ENCODE assay signal across 9 cellular contexts in the genomic region with DNA sequence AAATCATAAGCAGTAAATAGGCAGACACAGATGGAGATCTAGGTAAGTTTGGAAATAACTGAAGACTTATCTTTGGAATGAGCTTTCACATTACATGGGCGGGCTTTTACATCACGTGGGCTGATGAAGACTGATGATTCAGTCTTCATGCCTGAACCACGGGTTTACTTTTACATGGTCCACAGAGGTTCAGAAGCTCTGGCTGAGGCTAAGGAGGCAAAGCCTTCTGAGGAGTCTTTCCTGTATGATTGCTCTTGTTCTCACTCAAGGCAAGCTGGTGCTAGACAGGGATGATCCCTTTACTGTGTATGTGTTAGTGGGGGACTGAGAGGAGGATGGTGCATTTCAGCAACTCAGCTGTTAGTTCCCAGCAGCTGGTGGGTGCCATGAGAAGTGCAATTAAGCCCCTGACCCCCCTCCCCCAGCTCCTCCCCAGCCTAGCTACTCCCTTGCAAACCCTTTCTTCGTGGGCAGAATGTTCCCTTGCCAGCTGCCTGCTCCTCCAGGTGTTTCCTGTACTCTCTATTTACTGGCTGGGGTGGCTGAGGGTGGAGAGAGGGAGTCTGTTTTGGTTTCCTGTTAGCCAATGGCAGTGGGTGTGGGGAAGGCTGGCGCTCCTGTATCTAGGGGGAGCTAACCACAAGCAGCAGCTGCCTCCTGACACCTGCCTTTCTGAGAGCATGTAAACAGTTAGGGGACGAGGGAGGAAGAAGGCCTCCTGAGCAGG. TPM values are rescaled to one million over a fixed set of nuclear protein-coding genes. Genes with fewer than 3 reads are reported as not detected.
A peak's percentile ranks its signal among the peaks of the same experiment; 100 is the strongest.
DNase-seq lines count a peak whose midpoint lies in the region; ATAC-seq and TF ChIP-seq lines count a peak whose summit lies in the region.
"Had no signal": no experiment of that assay in that cellular context is flagged by ENCODE, and none has a peak within 500 bp of the region (broad histone marks: within the 10 kb centered on the region; RNA-seq: fewer than 3 reads in every experiment).

No MANE protein-coding gene starts in this region.

- H3K4me1 ChIP-seq in effector memory CD4-positive, alpha-beta T cell (ENCODE audit: control insufficient read depth, insufficient read depth, low read length, poor library complexity, severe bottlenecking) = peaks cover 61% of the 10 kb centered on the region
- H3K4me1 ChIP-seq: A549 had no signal

- DNase-seq in SIG-M5 treated with dmso at 0.1 percent for 504 hours (lab: John Stamatoyannopoulos, UW; ENCODE audit: unreplicated experiment) = peak; percentile 81
- no peak for DNase-seq in SIG-M5 (lab: John Stamatoyannopoulos, UW)
- DNase-seq in NCI-H1105 treated with DMSO at 0.1 percent for 48 hours (lab: John Stamatoyannopoulos, UW) = peak; percentile 99
- DNase-seq in T-helper 2 cell = peak in 4 of 5 experiments; percentile 24 to 93 (median 78)
- DNase-seq in effector memory CD4-positive, alpha-beta T cell = peak; percentile 65 to 73 (median 68)
- DNase-seq in neural crest cell (ENCODE audit: low read depth, low spot score) = no peak

- H3K27ac Mint-ChIP-seq in neural crest cell (ENCODE audit: unreplicated experiment) = peak overlapping the region; percentile 46

- peak overlapping the region; percentile 99 for H3K27ac ChIP-seq in effector memory CD4-positive, alpha-beta T cell (ENCODE audit: insufficient read depth, low read length, poor library complexity, severe bottlenecking)
- H3K27ac ChIP-seq: A549 had no signal

- H3K4me3 Mint-ChIP-seq in neural crest cell = no peak overlapping the region

- H3K9me3 ChIP-seq in effector memory CD4-positive, alpha-beta T cell (ENCODE audit: control insufficient read depth, low read length) = no peaks in the 10 kb centered on the region
- H3K9me3 ChIP-seq: A549 had no signal

- no peaks in the 10 kb centered on the region for H3K36me3 Mint-ChIP-seq in neural crest cell (ENCODE audit: low read depth)

- no peaks in the 10 kb centered on the region for H3K9me3 Mint-ChIP-seq in neural crest cell

- no peaks in the 10 kb centered on the region for H3K36me3 ChIP-seq in effector memory CD4-positive, alpha-beta T cell (ENCODE audit: control insufficient read depth, insufficient read depth, low read length)

- TF ChIP-seq CTCF in neural crest cell (conservative IDR thresholded peaks at IDR 0.05) = no peak

- H3K4me3 ChIP-seq in effector memory CD4-positive, alpha-beta T cell (ENCODE audit: insufficient read depth, low read depth, low read length, poor library complexity, severe bottlenecking) = no peak overlapping the region
- H3K4me3 ChIP-seq: A549 had no signal

- H3K4me1 Mint-ChIP-seq in neural crest cell = peaks cover 38% of the 10 kb centered on the region

- H3K27me3 Mint-ChIP-seq in neural crest cell (ENCODE audit: low read depth) = no peaks in the 10 kb centered on the region

- H3K27me3 ChIP-seq in effector memory CD4-positive, alpha-beta T cell (replicated peaks; ENCODE audit: control insufficient read depth, insufficient read depth, low read length, poor library complexity, severe bottlenecking) = no peaks in the 10 kb centered on the region

- ATAC-seq in HG02642 (IDR thresholded peaks at IDR 0.05; ENCODE audit: poor library complexity, unreplicated experiment) (peak; percentile 72), SK-N-SH treated with all-trans-retinoic acid at 6 μM for 48 hours (no peak)
- ATAC-seq: A549 had no signal

TF ChIP-seq in SK-N-SH treated with all-trans-retinoic acid at 6 μM for 48 hours, 23 proteins besides CTCF, POLR2A, EP300 and RAD21 (continues in another document):
- TF ChIP-seq RARB (CRISPR knock-in tag; IDR thresholded peaks at IDR 0.05) (no peak), ZFP30 (CRISPR knock-in tag; IDR thresholded peaks at IDR 0.05) (no peak), OSR1 (CRISPR knock-in tag; IDR thresholded peaks at IDR 0.05) (no peak), ARNTL (CRISPR knock-in tag; IDR thresholded peaks at IDR 0.05; ENCODE audit: borderline replicate concordance, low read depth) (no peak), ZNF565 (CRISPR knock-in tag; conservative IDR thresholded peaks at IDR 0.05; ENCODE audit: low read depth) (no peak), ZNF8 (CRISPR knock-in tag; IDR thresholded peaks at IDR 0.05) (no peak), ZC3H10 (CRISPR knock-in tag; IDR thresholded peaks at IDR 0.05) (no peak), ISL1 (CRISPR knock-in tag; IDR thresholded peaks at IDR 0.05) (no peak), ESRRG (CRISPR knock-in tag; IDR thresholded peaks at IDR 0.05) (no peak), ZNF70 (CRISPR knock-in tag; IDR thresholded peaks at IDR 0.05) (no peak), TOX (CRISPR knock-in tag; IDR thresholded peaks at IDR 0.05; ENCODE audit: borderline replicate concordance) (no peak), CSDC2 (CRISPR knock-in tag; IDR thresholded peaks at IDR 0.05) (no peak)
- TF ChIP-seq, protein P1, sequence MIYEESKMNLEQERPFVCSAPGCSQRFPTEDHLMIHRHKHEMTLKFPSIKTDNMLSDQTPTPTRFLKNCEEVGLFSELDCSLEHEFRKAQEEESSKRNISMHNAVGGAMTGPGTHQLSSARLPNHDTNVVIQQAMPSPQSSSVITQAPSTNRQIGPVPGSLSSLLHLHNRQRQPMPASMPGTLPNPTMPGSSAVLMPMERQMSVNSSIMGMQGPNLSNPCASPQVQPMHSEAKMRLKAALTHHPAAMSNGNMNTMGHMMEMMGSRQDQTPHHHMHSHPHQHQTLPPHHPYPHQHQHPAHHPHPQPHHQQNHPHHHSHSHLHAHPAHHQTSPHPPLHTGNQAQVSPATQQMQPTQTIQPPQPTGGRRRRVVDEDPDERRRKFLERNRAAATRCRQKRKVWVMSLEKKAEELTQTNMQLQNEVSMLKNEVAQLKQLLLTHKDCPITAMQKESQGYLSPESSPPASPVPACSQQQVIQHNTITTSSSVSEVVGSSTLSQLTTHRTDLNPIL (CRISPR knock-in tag; IDR thresholded peaks at IDR 0.05; ENCODE audit: low read depth) = no peak
- TF ChIP-seq, protein P2, sequence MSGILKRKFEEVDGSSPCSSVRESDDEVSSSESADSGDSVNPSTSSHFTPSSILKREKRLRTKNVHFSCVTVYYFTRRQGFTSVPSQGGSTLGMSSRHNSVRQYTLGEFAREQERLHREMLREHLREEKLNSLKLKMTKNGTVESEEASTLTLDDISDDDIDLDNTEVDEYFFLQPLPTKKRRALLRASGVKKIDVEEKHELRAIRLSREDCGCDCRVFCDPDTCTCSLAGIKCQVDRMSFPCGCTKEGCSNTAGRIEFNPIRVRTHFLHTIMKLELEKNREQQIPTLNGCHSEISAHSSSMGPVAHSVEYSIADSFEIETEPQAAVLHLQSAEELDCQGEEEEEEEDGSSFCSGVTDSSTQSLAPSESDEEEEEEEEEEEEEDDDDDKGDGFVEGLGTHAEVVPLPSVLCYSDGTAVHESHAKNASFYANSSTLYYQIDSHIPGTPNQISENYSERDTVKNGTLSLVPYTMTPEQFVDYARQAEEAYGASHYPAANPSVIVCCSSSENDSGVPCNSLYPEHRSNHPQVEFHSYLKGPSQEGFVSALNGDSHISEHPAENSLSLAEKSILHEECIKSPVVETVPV (CRISPR knock-in tag; IDR thresholded peaks at IDR 0.05) = no peak
- TF ChIP-seq, protein P3, sequence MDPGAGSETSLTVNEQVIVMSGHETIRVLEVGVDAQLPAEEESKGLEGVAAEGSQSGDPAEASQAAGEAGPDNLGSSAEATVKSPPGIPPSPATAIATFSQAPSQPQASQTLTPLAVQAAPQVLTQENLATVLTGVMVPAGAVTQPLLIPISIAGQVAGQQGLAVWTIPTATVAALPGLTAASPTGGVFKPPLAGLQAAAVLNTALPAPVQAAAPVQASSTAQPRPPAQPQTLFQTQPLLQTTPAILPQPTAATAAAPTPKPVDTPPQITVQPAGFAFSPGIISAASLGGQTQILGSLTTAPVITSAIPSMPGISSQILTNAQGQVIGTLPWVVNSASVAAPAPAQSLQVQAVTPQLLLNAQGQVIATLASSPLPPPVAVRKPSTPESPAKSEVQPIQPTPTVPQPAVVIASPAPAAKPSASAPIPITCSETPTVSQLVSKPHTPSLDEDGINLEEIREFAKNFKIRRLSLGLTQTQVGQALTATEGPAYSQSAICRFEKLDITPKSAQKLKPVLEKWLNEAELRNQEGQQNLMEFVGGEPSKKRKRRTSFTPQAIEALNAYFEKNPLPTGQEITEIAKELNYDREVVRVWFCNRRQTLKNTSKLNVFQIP (CRISPR knock-in tag; IDR thresholded peaks at IDR 0.05; ENCODE audit: borderline replicate concordance, low read depth) = no peak
- TF ChIP-seq, protein P4, sequence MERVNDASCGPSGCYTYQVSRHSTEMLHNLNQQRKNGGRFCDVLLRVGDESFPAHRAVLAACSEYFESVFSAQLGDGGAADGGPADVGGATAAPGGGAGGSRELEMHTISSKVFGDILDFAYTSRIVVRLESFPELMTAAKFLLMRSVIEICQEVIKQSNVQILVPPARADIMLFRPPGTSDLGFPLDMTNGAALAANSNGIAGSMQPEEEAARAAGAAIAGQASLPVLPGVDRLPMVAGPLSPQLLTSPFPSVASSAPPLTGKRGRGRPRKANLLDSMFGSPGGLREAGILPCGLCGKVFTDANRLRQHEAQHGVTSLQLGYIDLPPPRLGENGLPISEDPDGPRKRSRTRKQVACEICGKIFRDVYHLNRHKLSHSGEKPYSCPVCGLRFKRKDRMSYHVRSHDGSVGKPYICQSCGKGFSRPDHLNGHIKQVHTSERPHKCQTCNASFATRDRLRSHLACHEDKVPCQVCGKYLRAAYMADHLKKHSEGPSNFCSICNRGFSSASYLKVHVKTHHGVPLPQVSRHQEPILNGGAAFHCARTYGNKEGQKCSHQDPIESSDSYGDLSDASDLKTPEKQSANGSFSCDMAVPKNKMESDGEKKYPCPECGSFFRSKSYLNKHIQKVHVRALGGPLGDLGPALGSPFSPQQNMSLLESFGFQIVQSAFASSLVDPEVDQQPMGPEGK (CRISPR knock-in tag; IDR thresholded peaks at IDR 0.05; ENCODE audit: borderline replicate concordance) = no peak

RNA-seq across cellular contexts. Expression of a gene that starts 15.4 kb away (rescaled TPM):
- total RNA-seq in neural crest cell = 16.1 and 18.1 TPM in 2 replicates

RNA-seq across cellular contexts. Expression of a gene that starts 30.2 kb away (rescaled TPM):
- total RNA-seq in neural crest cell = 0.35 and 0.39 TPM in 2 replicates

Comparison
In these comparisons a context has a peak if more than half of its experiments do, and no peak if none do; other contexts are left out.
1. DNase-seq: peak in SIG-M5 treated with dmso at 0.1 percent for 504 hours (single experiment), NCI-H1105 treated with DMSO at 0.1 percent for 48 hours (single experiment), T-helper 2 cell (4 of 5) and effector memory CD4-positive, alpha-beta T cell (3 of 3); none in SIG-M5 (single experiment) and neural crest cell (single experiment).